1 cellular context compared by ENCODE assay signal in genomic region chr12:123971770-123972447, GRCh38.
TF ChIP-seq lines count a peak whose summit lies in the region.

No MANE protein-coding gene starts in this region.

TF ChIP-seq in K562, 482 proteins besides CTCF, POLR2A, EP300 and RAD21 (continued from another document and continues in another):
- TF ChIP-seq ZNF407 (IDR thresholded peaks at IDR 0.05; ENCODE audit: low read depth) (no peak), BACH1 (tag; IDR thresholded peaks at IDR 0.05) (no peak), SIX5 (IDR thresholded peaks at IDR 0.05; ENCODE audit: borderline replicate concordance in 1 of 2, insufficient read depth in 1 of 2, low read depth in 1 of 2, low read length in 2 of 2) (no peak), HNRNPL (IDR thresholded peaks at IDR 0.05; ENCODE audit: low read depth, low read length) (0 out of 2 replicates have a peak, but pooled peaks have one; percentile 10), HNRNPLL (IDR thresholded peaks at IDR 0.05; ENCODE audit: low read depth, low read length, poor library complexity, severe bottlenecking) (peak; percentile 88), CBFB (CRISPR knock-in tag; IDR thresholded peaks at IDR 0.05) (no peak), ZNF318 (IDR thresholded peaks at IDR 0.05; ENCODE audit: borderline replicate concordance in 1 of 2, low read depth in 1 of 2) (no peak), TAF15 (IDR thresholded peaks at IDR 0.05; ENCODE audit: low read depth, low read length) (no peak), CBX1 (IDR thresholded peaks at IDR 0.05; ENCODE audit: low read depth) (no peak), ZBTB11 (CRISPR knock-in tag; IDR thresholded peaks at IDR 0.05) (no peak; a peak in 1 of 6 replicates), NELFE (IDR thresholded peaks at IDR 0.05; ENCODE audit: insufficient read depth, insufficient read length) (no peak), ZNF23 (CRISPR knock-in tag; IDR thresholded peaks at IDR 0.05) (no peak), ZFX (CRISPR knock-in tag; IDR thresholded peaks at IDR 0.05) (peak; percentile 73), XRCC3 (IDR thresholded peaks at IDR 0.05) (no peak), ZNF583 (CRISPR knock-in tag; IDR thresholded peaks at IDR 0.05) (no peak), FIP1L1 (IDR thresholded peaks at IDR 0.05; ENCODE audit: low read depth, low read length, poor library complexity, severe bottlenecking) (peak; percentile 17), HES1 (IDR thresholded peaks at IDR 0.05; ENCODE audit: low read depth) (no peak), GTF2F1 (IDR thresholded peaks at IDR 0.05; ENCODE audit: low read depth, low read length) (no peak), TEAD4 (IDR thresholded peaks at IDR 0.05; ENCODE audit: low read length) (no peak), TEAD4 (CRISPR knock-in tag; IDR thresholded peaks at IDR 0.05; ENCODE audit: borderline replicate concordance) (no peak), GTF2E2 (tag; IDR thresholded peaks at IDR 0.05) (no peak), SAP30 (IDR thresholded peaks at IDR 0.05; ENCODE audit: borderline replicate concordance, insufficient read depth, low read depth, low read length, poor library complexity, severe bottlenecking) (no peak), TCF7L2 (IDR thresholded peaks at IDR 0.05; ENCODE audit: low read depth, low read length) (no peak), RAD51 (IDR thresholded peaks at IDR 0.05; ENCODE audit: borderline replicate concordance, low read depth) (no peak), CHAMP1 (IDR thresholded peaks at IDR 0.05) (no peak), NR2C2 (CRISPR knock-in tag; IDR thresholded peaks at IDR 0.05) (no peak), NR2C2 (tag; IDR thresholded peaks at IDR 0.05) (no peak), E2F3 (CRISPR knock-in tag; IDR thresholded peaks at IDR 0.05) (0 out of 2 replicates have a peak, but pooled peaks have one; percentile 14), CEBPB (tag; IDR thresholded peaks at IDR 0.05) (no peak), ZFP91 (CRISPR knock-in tag; IDR thresholded peaks at IDR 0.05) (no peak), MEF2A (IDR thresholded peaks at IDR 0.05; ENCODE audit: control insufficient read depth, low read depth, low read length) (no peak), POLR3A (IDR thresholded peaks at IDR 0.05; ENCODE audit: borderline replicate concordance, extremely low read depth, insufficient read depth, insufficient read length) (no peak)
